Comparison of ENCODE assay signal across 10 cellular contexts in genomic region chrX:120128306-120128846, GRCh38. TPM values are rescaled to one million over a fixed set of nuclear protein-coding genes. Genes with fewer than 3 reads are reported as not detected.
DNase-seq lines count a peak whose midpoint lies in the region; ATAC-seq, FAIRE-seq and TF ChIP-seq lines count a peak whose summit lies in the region.
"Not testable (repeated sequence)": the region's sequence is repeated elsewhere in the genome, so short reads cannot be mapped to it uniquely, and the experiment has no call there.
"Had no signal": no experiment of that assay in that cellular context is flagged by ENCODE, and none has a peak within 500 bp of the region (broad histone marks: within the 10 kb centered on the region; RNA-seq: fewer than 3 reads in every experiment).

No MANE protein-coding gene starts in this region.

- DNase-seq in A549 (ENCODE audit: low read depth in 1 of 2, low spot score in 1 of 2); HTR-8/SVneo (ENCODE audit: insufficient read length, low spot score); endothelial cell of umbilical vein (ENCODE audit: low read depth, low spot score); left lobe of liver (ENCODE audit: low spot score): not testable (repeated sequence)
- DNase-seq in OCI-M1 (lab: John Stamatoyannopoulos, UW), result peak; percentile 39

- H3K36me3 ChIP-seq in endothelial cell of umbilical vein (ENCODE audit: control insufficient read depth in 2 of 2, extremely low read depth in 1 of 2, insufficient read depth in 2 of 2, low read length in 2 of 2), result not testable (repeated sequence)

- not testable (repeated sequence) for H3K9me1 ChIP-seq in endothelial cell of umbilical vein (replicated peaks; ENCODE audit: control insufficient read depth, extremely low read depth, insufficient read depth, low read length)

- TF ChIP-seq EP300 in A549 (IDR thresholded peaks at IDR 0.05), result not testable (repeated sequence)

- H3K9ac ChIP-seq in endothelial cell of umbilical vein (replicated peaks; ENCODE audit: extremely low read depth, insufficient read depth, low read length), result not testable (repeated sequence)

- TF ChIP-seq CTCF in A549 (IDR thresholded peaks at IDR 0.05); endothelial cell of umbilical vein (IDR thresholded peaks at IDR 0.05; ENCODE audit: extremely low read depth in 1 of 2, insufficient read depth in 1 of 2, low read depth in 1 of 2, low read length in 2 of 2): not testable (repeated sequence)

- not testable (repeated sequence) for H3K27ac ChIP-seq in A549; endothelial cell of umbilical vein (ENCODE audit: insufficient read depth, low read depth, low read length)

- intact Hi-C loops in endothelial cell of umbilical vein (cut with micrococcal nuclease), result not testable (repeated sequence)

- H3K27me3 ChIP-seq in endothelial cell of umbilical vein (ENCODE audit: control insufficient read depth in 2 of 2, insufficient read depth in 2 of 2, low read length in 2 of 2), result not testable (repeated sequence)

- CTCF ChIA-PET in A549 (lab: Yijun Ruan, JAX), result interaction anchor here (1.2 kb wide), 1 partner anchor 10 kb away, joined by 3 read pairs; no protein-coding TSS in a partner anchor
- CTCF ChIA-PET in endothelial cell of umbilical vein (lab: Charles Lee), result not testable (repeated sequence)

- ATAC-seq in A549, result not testable (repeated sequence)
- peak; percentile 27 for ATAC-seq in left lobe of liver

- POLR2A ChIA-PET in A549 (lab: Yijun Ruan, JAX); endothelial cell of umbilical vein (lab: Charles Lee): not testable (repeated sequence)

- not testable (repeated sequence) for H2AFZ ChIP-seq in endothelial cell of umbilical vein (ENCODE audit: low read depth, low read length)

- not testable (repeated sequence) for H3K4me2 ChIP-seq in A549; endothelial cell of umbilical vein (ENCODE audit: insufficient read depth, low read length)

- not testable (repeated sequence) for H3K4me3 ChIP-seq in A549; endothelial cell of umbilical vein (replicated peaks in 1 of 3; ENCODE audit: insufficient read depth in 1 of 3, low read depth in 1 of 3, low read length in 3 of 3)

- TF ChIP-seq RAD21 in A549 (conservative IDR thresholded peaks at IDR 0.05 in 1 of 2, IDR thresholded peaks at IDR 0.05 in 1 of 2), result not testable (repeated sequence)

- not testable (repeated sequence) for TF ChIP-seq POLR2A in A549 (IDR thresholded peaks at IDR 0.05; ENCODE audit: low read length); endothelial cell of umbilical vein (IDR thresholded peaks at IDR 0.05; ENCODE audit: low read depth, low read length)

- WGBS in A549 (ENCODE audit: missing lambda C conversion rate), result 50% methylated on average over 5 of the region's 5 CpGs

- not testable (repeated sequence) for H3K9me3 ChIP-seq in A549; endothelial cell of umbilical vein (replicated peaks; ENCODE audit: control insufficient read depth, insufficient read depth, low read length)

- dilution Hi-C loops in endothelial cell of umbilical vein (cut with MboI; ENCODE audit: extremely low pct_ligation_motif_present, low sequenced_read_pairs), result not testable (repeated sequence)

- not testable (repeated sequence) for BruUV-seq in endothelial cell of umbilical vein (replicated peaks; lab: Mats Ljungman, UMichigan)

- FAIRE-seq in A549 (lab: Jason Lieb, UNC) (peak; percentile 74), HTR-8/SVneo (lab: Jason Lieb, UNC) (peak; percentile 54), endothelial cell of umbilical vein (lab: Jason Lieb, UNC) (peak; percentile 58)

- not testable (repeated sequence) for H3K79me2 ChIP-seq in endothelial cell of umbilical vein (ENCODE audit: control insufficient read depth, insufficient read depth, low read length)

- H4K20me1 ChIP-seq in endothelial cell of umbilical vein (replicated peaks; ENCODE audit: control insufficient read depth, extremely low read depth, insufficient read depth, low read length), result not testable (repeated sequence)

- H3K4me1 ChIP-seq in A549; endothelial cell of umbilical vein (ENCODE audit: control insufficient read depth, extremely low read depth, insufficient read depth, low read length): not testable (repeated sequence)

RNA-seq across cellular contexts. Expression of gene RHOXF1, which starts 12.7 kb away (rescaled TPM):
- 0.10 and 0.30 TPM in 2 replicates for polyA plus RNA-seq in A549 (2011; rRNA removed)
- polyA plus RNA-seq in A549 (2012; cell fraction: cytosol; rRNA removed), result not detected in 2 replicates
- polyA plus RNA-seq in A549 (2012; cell fraction: nucleus; rRNA removed), result 0.39 and 0.44 TPM in 2 replicates
- polyA plus RNA-seq in A549 (2017; fragmentation: RNase III; extraction: RNeasy Plus Mini Kit Qiagen cat#74134 plus additional on column Dnase treatment), result not detected in 3 replicates
- polyA minus RNA-seq in A549 (2011; rRNA and poly(A)+ RNA removed), result not detected in 2 replicates
- total RNA-seq in endothelial cell of umbilical vein, result not detected in 2 replicates
- not detected in 2 replicates for polyA plus RNA-seq in endothelial cell of umbilical vein
- not detected in 2 replicates for polyA plus RNA-seq in endothelial cell of umbilical vein (2011; cell fraction: cytosol; rRNA removed)
- polyA plus RNA-seq in endothelial cell of umbilical vein (2011; cell fraction: nucleus; rRNA removed), result not detected in 2 replicates
- not detected in 2 replicates for polyA plus RNA-seq in endothelial cell of umbilical vein (2012)
- not detected in 2 replicates for polyA minus RNA-seq in endothelial cell of umbilical vein
- polyA minus RNA-seq in endothelial cell of umbilical vein (2011; cell fraction: cytosol; rRNA and poly(A)+ RNA removed), result not detected
- polyA minus RNA-seq in endothelial cell of umbilical vein (2011; cell fraction: nucleus; rRNA and poly(A)+ RNA removed), result not detected in 2 replicates
- total RNA-seq in left lobe of liver, result not detected
- total RNA-seq: CD8-positive, alpha-beta memory T cell; GM12878; GM23248 had no signal
- polyA plus RNA-seq: CD14-positive monocyte; CD8-positive, alpha-beta memory T cell; GM23248 had no signal

RNA-seq across cellular contexts. Expression of gene RHOXF2, which starts 30.0 kb away (rescaled TPM):
- polyA plus RNA-seq in A549 (2011; rRNA removed), result not detected in 2 replicates
- not detected in 2 replicates for polyA plus RNA-seq in A549 (2012; cell fraction: cytosol; rRNA removed)
- polyA plus RNA-seq in A549 (2012; cell fraction: nucleus; rRNA removed), result not detected in 2 replicates
- not detected in 3 replicates for polyA plus RNA-seq in A549 (2017; fragmentation: RNase III; extraction: RNeasy Plus Mini Kit Qiagen cat#74134 plus additional on column Dnase treatment)
- polyA minus RNA-seq in A549 (2011; rRNA and poly(A)+ RNA removed), result not detected in 2 replicates
- total RNA-seq in endothelial cell of umbilical vein, result not detected in 2 replicates
- polyA plus RNA-seq in endothelial cell of umbilical vein, result not detected in 2 replicates
- not detected in 2 replicates for polyA plus RNA-seq in endothelial cell of umbilical vein (2011; cell fraction: cytosol; rRNA removed)
- not detected in 2 replicates for polyA plus RNA-seq in endothelial cell of umbilical vein (2011; cell fraction: nucleus; rRNA removed)
- not detected in 2 replicates for polyA plus RNA-seq in endothelial cell of umbilical vein (2012)
- 3.7 and 9.8 TPM in 2 replicates for polyA minus RNA-seq in endothelial cell of umbilical vein
- not detected for polyA minus RNA-seq in endothelial cell of umbilical vein (2011; cell fraction: cytosol; rRNA and poly(A)+ RNA removed)
- not detected in 2 replicates for polyA minus RNA-seq in endothelial cell of umbilical vein (2011; cell fraction: nucleus; rRNA and poly(A)+ RNA removed)
- not detected for total RNA-seq in left lobe of liver
- total RNA-seq: CD4-positive, alpha-beta T cell; CD8-positive, alpha-beta memory T cell; GM12878; GM23248 had no signal
- polyA plus RNA-seq: CD14-positive monocyte; CD8-positive, alpha-beta memory T cell; GM23248 had no signal

RNA-seq across cellular contexts. Expression of gene RHOXF2B, which starts 50.9 kb away (rescaled TPM):
- polyA plus RNA-seq in A549 (2011; rRNA removed), result not detected in 2 replicates
- polyA plus RNA-seq in A549 (2012; cell fraction: cytosol; rRNA removed), result not detected in 2 replicates
- not detected in 2 replicates for polyA plus RNA-seq in A549 (2012; cell fraction: nucleus; rRNA removed)
- polyA plus RNA-seq in A549 (2017; fragmentation: RNase III; extraction: RNeasy Plus Mini Kit Qiagen cat#74134 plus additional on column Dnase treatment), result not detected in 3 replicates
- polyA minus RNA-seq in A549 (2011; rRNA and poly(A)+ RNA removed), result not detected in 2 replicates
- total RNA-seq in endothelial cell of umbilical vein, result not detected in 2 replicates
- polyA plus RNA-seq in endothelial cell of umbilical vein, result not detected in 2 replicates
- polyA plus RNA-seq in endothelial cell of umbilical vein (2011; cell fraction: cytosol; rRNA removed), result not detected in 2 replicates
- polyA plus RNA-seq in endothelial cell of umbilical vein (2011; cell fraction: nucleus; rRNA removed), result not detected in 2 replicates
- not detected in 2 replicates for polyA plus RNA-seq in endothelial cell of umbilical vein (2012)
- not detected in 2 replicates for polyA minus RNA-seq in endothelial cell of umbilical vein
- polyA minus RNA-seq in endothelial cell of umbilical vein (2011; cell fraction: cytosol; rRNA and poly(A)+ RNA removed), result not detected
- polyA minus RNA-seq in endothelial cell of umbilical vein (2011; cell fraction: nucleus; rRNA and poly(A)+ RNA removed), result not detected in 2 replicates
- 0.10 TPM for total RNA-seq in left lobe of liver
- total RNA-seq: CD4-positive, alpha-beta T cell; CD8-positive, alpha-beta memory T cell; GM23248 had no signal
- polyA plus RNA-seq: CD8-positive, alpha-beta memory T cell; GM23248 had no signal
